In the genomic region with DNA sequence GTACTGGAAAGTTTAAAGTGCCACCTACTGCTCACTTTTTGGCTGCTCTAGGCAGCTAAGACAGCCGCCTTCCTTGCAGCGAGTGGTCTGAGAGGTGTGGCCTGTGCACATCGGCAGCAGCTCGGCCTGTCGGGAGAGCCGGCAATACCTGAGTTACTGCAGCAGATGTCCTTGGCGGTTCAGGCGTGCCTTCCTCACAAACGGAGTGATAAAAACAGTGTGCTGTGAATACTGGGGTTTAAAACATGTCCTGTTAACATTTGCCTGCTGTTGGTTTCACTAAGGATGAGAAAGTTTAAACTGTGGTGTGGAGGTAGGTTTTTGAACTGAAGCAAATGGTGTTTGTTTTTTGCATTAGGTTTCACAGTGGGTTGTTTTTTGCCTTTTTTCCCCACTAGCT, we compare ENCODE assay signal across 12 cellular contexts. TPM values are rescaled to one million over a fixed set of nuclear protein-coding genes. Genes with fewer than 3 reads are reported as not detected.
A peak's percentile ranks its signal among the peaks of the same experiment; 100 is the strongest.
DNase-seq lines count a peak whose midpoint lies in the region; ATAC-seq and TF ChIP-seq lines count a peak whose summit lies in the region.
"Had no signal": no experiment of that assay in that cellular context is flagged by ENCODE, and none has a peak within 500 bp of the region (broad histone marks: within the 10 kb centered on the region; RNA-seq: fewer than 3 reads in every experiment).

No MANE protein-coding gene starts in this region.

- DNase-seq in GM10266 (ENCODE audit: extremely low spot score): peak; percentile 64
- peak; percentile 39 for DNase-seq in GM19238 (ENCODE audit: insufficient read length, low spot score)
- DNase-seq in HT-29 (ENCODE audit: low spot score): peak; percentile 33
- DNase-seq in esophagus squamous epithelium (lab: John Stamatoyannopoulos, UW): no peak
- DNase-seq in NCI-H1417 treated with DMSO at 0.1 percent for 48 hours (lab: John Stamatoyannopoulos, UW): no peak
- no peak for DNase-seq in HPDE6-E6E7 (ENCODE audit: extremely low spot score)
- DNase-seq: DMS 273 treated with DMSO at 0.1 percent for 48 hours, GM23248, NCI-H446, SHP77 had no signal

- peak; percentile 31 for TF ChIP-seq CTCF in GM10266 (IDR thresholded peaks at IDR 0.05; ENCODE audit: control insufficient read depth, insufficient read depth, low read depth, missing control alignments)
- TF ChIP-seq CTCF in esophagus squamous epithelium (IDR thresholded peaks at IDR 0.05): peak in 1 of 6 experiments; percentile 11

- no peak for TF ChIP-seq POLR2A in esophagus squamous epithelium (IDR thresholded peaks at IDR 0.05)

- H3K4me1 ChIP-seq in esophagus squamous epithelium: peaks cover 33 to 60% (median 37%) of the 10 kb centered on the region in 3 donors

- no peak for ATAC-seq in GM18517 (IDR thresholded peaks at IDR 0.05; ENCODE audit: unreplicated experiment)

- 37 to 43% methylated on average over 7 to 9 of the region's 9 CpGs for WGBS in esophagus squamous epithelium, 2 donors

- H3K9me3 ChIP-seq in esophagus squamous epithelium: no peaks in the 10 kb centered on the region
- H3K9me3 ChIP-seq: tibial nerve had no signal

- peak overlapping the region; percentile 8 to 93 (median 90) for H3K27ac ChIP-seq in esophagus squamous epithelium
- H3K27ac ChIP-seq: GM23248, tibial nerve had no signal

- H3K36me3 ChIP-seq in esophagus squamous epithelium: peaks cover 0 to 58% (median 9%) of the 10 kb centered on the region in 3 donors

- intact Hi-C loops in esophagus squamous epithelium (cut with DNase I): no loop called here

- H3K27me3 ChIP-seq in esophagus squamous epithelium: no peaks in the 10 kb centered on the region
- H3K27me3 ChIP-seq: tibial nerve had no signal

- no peak overlapping the region for H3K4me3 ChIP-seq in esophagus squamous epithelium
- H3K4me3 ChIP-seq: GM23248, tibial nerve had no signal

RNA-seq across cellular contexts. Expression of a gene that starts 12.9 kb away (rescaled TPM):
- 36.4 and 36.7 TPM in 2 replicates for total RNA-seq in HT-29 (2014; rRNA removed; shearing (Covaris generic))
- 10 to 100 TPM in 3 of 4 donors, 1 to 10 TPM in 1; 8.0 to 20.9 (median 13.2) TPM for total RNA-seq in esophagus squamous epithelium

RNA-seq across cellular contexts. Expression of a gene that starts 33.1 kb away (rescaled TPM):
- total RNA-seq in HT-29 (2014; rRNA removed; shearing (Covaris generic)): 428 and 484 TPM in 2 replicates
- 100 to 1,000 TPM; 326 to 456 (median 356) TPM for total RNA-seq in esophagus squamous epithelium

RNA-seq across cellular contexts. Expression of a gene that starts 45.3 kb away (rescaled TPM):
- total RNA-seq in HT-29 (2014; rRNA removed; shearing (Covaris generic)): 379 and 389 TPM in 2 replicates
- 100 to 1,000 TPM; 146 to 210 (median 163) TPM for total RNA-seq in esophagus squamous epithelium

RNA-seq across cellular contexts. Expression of a gene that starts 45.8 kb away (rescaled TPM):
- total RNA-seq in HT-29 (2014; rRNA removed; shearing (Covaris generic)): 0.71 and 2.6 TPM in 2 replicates
- 1 to 10 TPM in 1 of 4 donors, not detected in 3; 1.6 TPM for total RNA-seq in esophagus squamous epithelium
- total RNA-seq: GM23248 had no signal

RNA-seq across cellular contexts. Expression of a gene that starts 47.0 kb away (rescaled TPM):
- total RNA-seq in HT-29 (2014; rRNA removed; shearing (Covaris generic)): 14.9 and 29.8 TPM in 2 replicates
- total RNA-seq in esophagus squamous epithelium: 1 to 10 TPM; 1.8 to 2.9 (median 2.7) TPM

Comparison
In these comparisons a context has a peak if more than half of its experiments do, and no peak if none do; other contexts are left out.
1. DNase-seq: peak in GM10266 (single experiment), GM19238 (single experiment) and HT-29 (single experiment); none in esophagus squamous epithelium (single experiment), NCI-H1417 treated with DMSO at 0.1 percent for 48 hours (single experiment) and HPDE6-E6E7 (single experiment).